20 cellular contexts compared by ENCODE assay signal in the genomic region with DNA sequence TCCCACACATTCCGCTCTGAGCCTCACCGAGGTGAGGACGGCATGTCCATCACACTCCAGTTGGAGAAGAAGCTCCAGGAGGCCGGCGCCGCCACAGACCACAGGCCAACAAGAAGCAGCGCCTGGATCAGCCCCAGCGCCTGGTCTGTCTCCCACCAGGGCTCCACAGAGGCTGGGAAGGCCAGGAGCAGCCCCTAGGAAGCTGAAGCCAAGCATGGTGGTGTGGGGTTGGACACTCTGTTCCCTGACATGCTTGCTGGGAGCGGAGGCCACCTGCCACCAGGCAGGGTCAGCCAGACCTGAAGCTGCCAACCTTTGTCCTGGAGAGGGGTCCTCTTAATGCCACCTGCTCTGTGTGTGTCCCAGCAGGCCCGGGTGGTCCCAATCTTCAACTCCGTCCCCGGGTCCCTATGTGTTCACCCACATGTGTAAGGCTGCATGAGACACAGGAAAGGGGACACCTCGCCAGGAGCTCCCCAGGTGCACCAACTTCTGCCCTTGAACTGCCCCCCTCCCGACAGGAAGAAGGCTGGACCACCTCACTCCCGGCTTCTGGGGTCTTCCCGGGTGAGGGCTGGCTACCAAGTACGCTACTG.
A peak's percentile ranks its signal among the peaks of the same experiment; 100 is the strongest.
DNase-seq lines count a peak whose midpoint lies in the region; ATAC-seq, FAIRE-seq and TF ChIP-seq lines count a peak whose summit lies in the region.
"Had no signal": no experiment of that assay in that cellular context is flagged by ENCODE, and none has a peak within 500 bp of the region (broad histone marks: within the 10 kb centered on the region; RNA-seq: fewer than 3 reads in every experiment).

No MANE protein-coding gene starts in this region.

- H3K4me1 ChIP-seq in NT2/D1 (ENCODE audit: insufficient read depth, insufficient read length) (peaks cover 34% of the 10 kb centered on the region), kidney (ENCODE audit: control insufficient read depth in 1 of 2, insufficient read depth in 1 of 2, low read depth in 1 of 2, low read length in 2 of 2) (no peaks in the 10 kb centered on the region), upper lobe of right lung (no peaks in the 10 kb centered on the region)
- H3K4me1 ChIP-seq: breast epithelium had no signal

- peak; percentile 51 for DNase-seq in cardiac septum (ENCODE audit: low spot score)
- no peak for DNase-seq in left ventricle myocardium superior
- no peak for DNase-seq in NT2/D1 (ENCODE audit: low read depth, low spot score)
- peak; percentile 52 for DNase-seq in kidney
- DNase-seq in upper lobe of right lung: peak; percentile 57
- DNase-seq in T1000 (lab: John Stamatoyannopoulos, UW): no peak
- DNase-seq: activated CD4-positive, alpha-beta T cell treated with anti-CD3 and anti-CD28 coated beads, Interleukin-2, amount 50 U/mL, for 48 hours; activated naive CD8-positive, alpha-beta T cell treated with anti-CD3 and anti-CD28 coated beads, Interleukin-2, amount 50 U/mL, for 24 hours; cortex of kidney; DND-41; hippocampal formation; NCI-H1105 treated with DMSO at 0.1 percent for 48 hours; NCI-H526 treated with DMSO at 0.1 percent for 48 hours; SHP77 treated with DMSO at 0.1 percent for 48 hours; stimulated activated CD4-positive, alpha-beta T cell treated with anti-CD3 and anti-CD28 coated beads, Interleukin-12 subunit alpha, Interleukin-12 subunit beta, amount 100 ng/mL, for 4 hours; stimulated activated CD8-positive, alpha-beta memory T cell treated with anti-CD3 and anti-CD28 coated beads, Interleukin-4, amount 100 ng/mL, for 48 hours had no signal

- H3K9me3 ChIP-seq in NT2/D1 (ENCODE audit: insufficient read depth, low read length) (no peaks in the 10 kb centered on the region), kidney (ENCODE audit: control insufficient read depth in 1 of 2, low read length in 2 of 2) (no peaks in the 10 kb centered on the region), upper lobe of right lung (no peaks in the 10 kb centered on the region)
- H3K9me3 ChIP-seq: breast epithelium had no signal

- intact Hi-C loops in cardiac septum (cut with DNase I): no loop called here
- intact Hi-C loops in left ventricle myocardium superior (cut with micrococcal nuclease): no loop called here
- intact Hi-C loops in kidney (cut with DNase I): no loop called here
- intact Hi-C loops in upper lobe of right lung (cut with DNase I): no loop called here

- no peak overlapping the region for H3K27ac ChIP-seq in kidney (ENCODE audit: low read depth in 2 of 2, low read length in 2 of 2)
- H3K27ac ChIP-seq in upper lobe of right lung: no peak overlapping the region
- H3K27ac ChIP-seq: breast epithelium had no signal

- no peak for TF ChIP-seq CTCF in kidney (IDR thresholded peaks at IDR 0.05; ENCODE audit: borderline replicate concordance, extremely low read depth, insufficient read depth)
- no peak for TF ChIP-seq CTCF in upper lobe of right lung (IDR thresholded peaks at IDR 0.05)

- H3K9ac ChIP-seq in NT2/D1 (ENCODE audit: insufficient read length, low read depth): peak overlapping the region; percentile 22
- H3K9ac ChIP-seq in kidney (ENCODE audit: low read length in 2 of 2): no peak overlapping the region

- H3K27me3 ChIP-seq in NT2/D1 (ENCODE audit: insufficient read depth, insufficient read length): no peaks in the 10 kb centered on the region
- H3K27me3 ChIP-seq in upper lobe of right lung: peaks cover 4% of the 10 kb centered on the region

- H3K36me3 ChIP-seq in NT2/D1 (ENCODE audit: insufficient read depth, insufficient read length, low read length) (no peaks in the 10 kb centered on the region), kidney (ENCODE audit: control insufficient read depth in 1 of 2, insufficient read depth in 2 of 2, low read length in 2 of 2) (no peaks in the 10 kb centered on the region), upper lobe of right lung (no peaks in the 10 kb centered on the region)
- H3K36me3 ChIP-seq: breast epithelium had no signal

- H3K4me3 ChIP-seq in NT2/D1 (ENCODE audit: insufficient read length, low read depth): no peak overlapping the region
- no peak overlapping the region for H3K4me3 ChIP-seq in kidney (ENCODE audit: low read length in 2 of 2)
- H3K4me3 ChIP-seq in upper lobe of right lung: no peak overlapping the region
- H3K4me3 ChIP-seq: breast epithelium had no signal

- ATAC-seq in left ventricle myocardium superior: no peak
- ATAC-seq in upper lobe of right lung: no peak
- no peak for ATAC-seq in HG03442 (IDR thresholded peaks at IDR 0.05; ENCODE audit: unreplicated experiment)
- ATAC-seq: activated naive CD8-positive, alpha-beta T cell treated with anti-CD3 and anti-CD28 coated beads, Interleukin-2, amount 50 U/mL, for 24 hours had no signal

- no peak for FAIRE-seq in kidney (lab: Jason Lieb, UNC)
- FAIRE-seq: endothelial cell of umbilical vein, HTR-8/SVneo had no signal

Comparison
In these comparisons a context has a peak if more than half of its experiments do, and no peak if none do; other contexts are left out.
1. DNase-seq: peak in cardiac septum (single experiment), kidney (single experiment) and upper lobe of right lung (single experiment); none in left ventricle myocardium superior (single experiment), NT2/D1 (single experiment) and T1000 (single experiment).